17 cellular contexts compared by ENCODE assay signal in the genomic region with DNA sequence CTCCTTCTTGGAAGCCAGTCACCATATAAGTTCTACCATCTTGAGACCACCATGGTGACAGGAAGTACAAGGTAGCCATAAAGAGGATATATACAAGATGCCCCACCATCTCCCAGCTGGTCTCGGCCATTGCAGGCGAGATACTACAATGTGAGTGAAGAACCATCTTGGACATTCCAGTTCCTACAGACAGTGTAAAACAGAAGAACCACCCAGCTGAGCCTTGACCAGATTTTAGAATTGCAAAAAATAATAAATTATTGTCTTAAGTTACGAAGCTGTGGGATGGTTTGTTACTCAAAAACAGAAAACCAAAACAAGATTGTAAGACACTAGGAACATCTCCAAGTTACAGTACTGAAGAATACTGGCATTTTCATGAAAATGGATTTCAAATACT. TPM values are rescaled to one million over a fixed set of nuclear protein-coding genes. Genes with fewer than 3 reads are reported as not detected.
DNase-seq lines count a peak whose midpoint lies in the region; ATAC-seq, FAIRE-seq and TF ChIP-seq lines count a peak whose summit lies in the region.
"Had no signal": no experiment of that assay in that cellular context is flagged by ENCODE, and none has a peak within 500 bp of the region (broad histone marks: within the 10 kb centered on the region; RNA-seq: fewer than 3 reads in every experiment).

No MANE protein-coding gene starts in this region.

- H2AFZ ChIP-seq in mesenchymal stem cell (ENCODE audit: low read depth, low read length), result no peak overlapping the region
- H2AFZ ChIP-seq: GM23248 had no signal

- H3K4me1 ChIP-seq in adipocyte (ENCODE audit: control insufficient read depth, insufficient read depth, low read length) (peaks cover 7% of the 10 kb centered on the region), mesenchymal stem cell (ENCODE audit: control insufficient read depth, insufficient read depth, low read depth, low read length) (peaks cover 10% of the 10 kb centered on the region)

- H3K9ac ChIP-seq in adipocyte (ENCODE audit: low read length) (no peak overlapping the region), mesenchymal stem cell (ENCODE audit: low read length) (no peak overlapping the region)
- H3K9ac ChIP-seq: GM23248 had no signal

- no peak overlapping the region for H2BK120ac ChIP-seq in mesenchymal stem cell (ENCODE audit: low read depth, low read length)

- H3K79me1 ChIP-seq in mesenchymal stem cell (replicated peaks; ENCODE audit: low read length, poor library complexity, severe bottlenecking), result peaks cover 27% of the 10 kb centered on the region

- H3K4me3 ChIP-seq in adipocyte (ENCODE audit: low read length) (peak overlapping the region; percentile 13), mesenchymal stem cell (ENCODE audit: insufficient read depth in 1 of 2, low read depth in 1 of 2, low read length in 2 of 2) (no peak overlapping the region)
- H3K4me3 ChIP-seq: GM23248 had no signal

- peak overlapping the region; percentile 50 for H2AK5ac ChIP-seq in mesenchymal stem cell (ENCODE audit: low read length, severe bottlenecking)

- H3K9me3 ChIP-seq in adipocyte (ENCODE audit: control insufficient read depth, low read length), result peaks cover 15% of the 10 kb centered on the region
- peaks cover 17% of the 10 kb centered on the region for H3K9me3 ChIP-seq in mesenchymal stem cell (ENCODE audit: control insufficient read depth, low read length)

- H3K18ac ChIP-seq in mesenchymal stem cell (ENCODE audit: low read depth in 1 of 2, low read length in 2 of 2), result no peak overlapping the region

- H3K23ac ChIP-seq in mesenchymal stem cell (ENCODE audit: low read length in 2 of 2), result no peak overlapping the region

- WGBS in mesenchymal stem cell, result 95% methylated on average over 2 of the region's 3 CpGs

- H3K27me3 ChIP-seq in adipocyte (replicated peaks; ENCODE audit: control insufficient read depth, insufficient read depth, low read length), result no peaks in the 10 kb centered on the region
- no peaks in the 10 kb centered on the region for H3K27me3 ChIP-seq in mesenchymal stem cell (ENCODE audit: control insufficient read depth in 1 of 2, insufficient read depth in 1 of 2, low read length in 2 of 2)

- H3K36me3 ChIP-seq in adipocyte (ENCODE audit: control insufficient read depth, insufficient read depth, low read length, severe bottlenecking) (no peaks in the 10 kb centered on the region), mesenchymal stem cell (ENCODE audit: control insufficient read depth in 1 of 2, insufficient read depth in 2 of 2, low read depth in 1 of 2, low read length in 2 of 2) (peaks cover 0 to 4% of the 10 kb centered on the region in 2 experiments)

- FAIRE-seq in H54 (lab: Jason Lieb, UNC), result peak; percentile 70
- FAIRE-seq: GM12891, GM19239 had no signal

- no peak overlapping the region for H2BK12ac ChIP-seq in mesenchymal stem cell (ENCODE audit: low read length in 2 of 2)

- H4K8ac ChIP-seq in mesenchymal stem cell (ENCODE audit: low read length), result no peak overlapping the region

- H3K4ac ChIP-seq in mesenchymal stem cell (ENCODE audit: low read depth in 1 of 2, low read length in 2 of 2), result no peak overlapping the region

- no peak overlapping the region for H2BK15ac ChIP-seq in mesenchymal stem cell (ENCODE audit: low read depth, poor library complexity, severe bottlenecking)

- H4K91ac ChIP-seq in mesenchymal stem cell (ENCODE audit: low read length), result no peak overlapping the region

- no peak for TF ChIP-seq POLR2A in H54 (IDR thresholded peaks at IDR 0.05; ENCODE audit: low read depth, low read length)

- no peak overlapping the region for H2BK5ac ChIP-seq in mesenchymal stem cell (ENCODE audit: low read depth, low read length, poor library complexity, severe bottlenecking)

- H3K27ac ChIP-seq in mesenchymal stem cell (ENCODE audit: low read length, poor library complexity, severe bottlenecking), result no peak overlapping the region
- H3K27ac ChIP-seq: GM23248 had no signal

- H3K4me2 ChIP-seq in mesenchymal stem cell (ENCODE audit: low read length, poor library complexity, severe bottlenecking), result no peak overlapping the region

- DNase-seq in H54 (ENCODE audit: insufficient read length, low spot score) (no peak), adipocyte (ENCODE audit: low read depth) (no peak), mesenchymal stem cell (no peak), medulla oblongata (ENCODE audit: extremely low spot score) (no peak)
- no peak for DNase-seq in stimulated activated naive CD4-positive, alpha-beta T cell (lab: John Stamatoyannopoulos, UW)
- DNase-seq: C1 segment of cervical spinal cord; Calu3; CD4-positive, alpha-beta memory T cell; COR-L47; DMS53; DMS79 treated with DMSO at 0.1 percent for 48 hours; GF-D8; GM23248; HCEC 1CT had no signal

- ATAC-seq in GM18502 (IDR thresholded peaks at IDR 0.05; ENCODE audit: poor library complexity, unreplicated experiment), result no peak

- no peak overlapping the region for H3K14ac ChIP-seq in mesenchymal stem cell (ENCODE audit: low read length in 2 of 2)

RNA-seq across cellular contexts. Expression of gene DOCK9, which starts 43.6 kb away (rescaled TPM):
- polyA plus RNA-seq in mesenchymal stem cell (2013, experiment 1 of 2), result 22.0 TPM
- 20.8 TPM for polyA plus RNA-seq in mesenchymal stem cell (2013, experiment 2 of 2)
